In genomic region chr12:102917026-102917787, GRCh38 we compare ENCODE assay signal across 8 cellular contexts. TPM values are rescaled to one million over a fixed set of nuclear protein-coding genes. Genes with fewer than 3 reads are reported as not detected.
DNase-seq lines count a peak whose midpoint lies in the region; ATAC-seq, FAIRE-seq and TF ChIP-seq lines count a peak whose summit lies in the region.

TSS of gene PAH (minus strand) at chr12:102917244. CDS start at chr12:102917130, 114 bp downstream.

- CTCF ChIA-PET in K562 (lab: Yijun Ruan, JAX; ENCODE audit: low intra/inter-chr PET ratio) = no interaction called here

- BruUV-seq in K562 (replicated peaks; lab: Mats Ljungman, UMichigan) = no TSS peak

- peak within 1 kb of the TSS; percentile 76; the same call in 1 of the 2 replicates for H2AFZ ChIP-seq in K562 (ENCODE audit: low read depth, low read length)

- H3K4me1 ChIP-seq in BE2C (no peaks in the 10 kb centered on the region), K562 (replicated peaks in 1 of 2; ENCODE audit: control insufficient read depth in 2 of 2, insufficient read depth in 2 of 2, low read length in 2 of 2) (peaks cover 0 to 6% of the 10 kb centered on the region in 2 experiments; a peak in 2 of 5 replicates)

- H3K27me3 ChIP-seq in BE2C (no peaks in the 10 kb centered on the region; the same call in 1 of the 2 replicates), MG63 (no peaks in the 10 kb centered on the region), K562 (ENCODE audit: control insufficient read depth in 2 of 2, insufficient read depth in 2 of 2, low read length in 2 of 2) (peaks cover 0 to 3% of the 10 kb centered on the region in 2 experiments; a peak in 1 of 5 replicates)

- peaks cover 0 to 3% (median 0%) of the 10 kb centered on the region in 9 donors for H3K9me3 Mint-ChIP-seq in naive thymus-derived CD8-positive, alpha-beta T cell

- H3K4me3 ChIP-seq in BE2C (ENCODE audit: low read depth, low read length) (no peak within 1 kb of the TSS), MG63 (peak within 1 kb of the TSS; percentile 26), K562 (peak within 1 kb of the TSS; percentile 29)

- POLR2A ChIA-PET in K562 (lab: Yijun Ruan, JAX) = interaction anchor here (1.3 kb wide), 1 partner anchor 14 kb away, joined by 4 read pairs; no protein-coding TSS in a partner anchor
- POLR2A ChIA-PET in naive thymus-derived CD8-positive, alpha-beta T cell (lab: Charles Lee) = no interaction called here

- ATAC-seq in GM19395 (IDR thresholded peaks at IDR 0.05; ENCODE audit: unreplicated experiment) (peak; percentile 68), K562 (peak; percentile 95), HG03342 (IDR thresholded peaks at IDR 0.05; ENCODE audit: unreplicated experiment) (no peak)
- peak; percentile 66 to 81 for ATAC-seq in naive thymus-derived CD8-positive, alpha-beta T cell

- no peaks in the 10 kb centered on the region for H3K9me1 ChIP-seq in K562 (ENCODE audit: control insufficient read depth, insufficient read depth, low read length)

- WGBS in K562 (ENCODE audit: insufficient coverage, low coverage, missing lambda C conversion rate) = 3% methylated on average over 23 of the region's 30 CpGs

- TF ChIP-seq RAD21 in K562 (CRISPR knock-in tag; conservative IDR thresholded peaks at IDR 0.05 in 1 of 2, IDR thresholded peaks at IDR 0.05 in 1 of 2) = no peak

- H3K9me3 ChIP-seq in BE2C (no peaks in the 10 kb centered on the region), MG63 (no peaks in the 10 kb centered on the region), K562 (replicated peaks; ENCODE audit: control insufficient read depth, insufficient read depth, low read depth, low read length) (no peaks in the 10 kb centered on the region)

- FAIRE-seq in K562 (lab: Jason Lieb, UNC) = peak; percentile 51

- H3K27me3 Mint-ChIP-seq in naive thymus-derived CD8-positive, alpha-beta T cell = peaks cover 3 to 57% (median 19%) of the 10 kb centered on the region in 5 donors

- no peaks in the 10 kb centered on the region for H3K36me3 Mint-ChIP-seq in naive thymus-derived CD8-positive, alpha-beta T cell

- no peaks in the 10 kb centered on the region for H4K20me1 ChIP-seq in K562 (replicated peaks; ENCODE audit: control insufficient read depth, insufficient read depth, low read length)

- no peak within 1 kb of the TSS for H3K27ac ChIP-seq in K562 (ENCODE audit: extremely low read depth, low read depth, low read length)

- peaks cover 3 to 11% (median 6%) of the 10 kb centered on the region in 4 donors for H3K4me1 Mint-ChIP-seq in naive thymus-derived CD8-positive, alpha-beta T cell

- H3K36me3 ChIP-seq in BE2C = no peaks in the 10 kb centered on the region
- H3K36me3 ChIP-seq in MG63 = no peaks in the 10 kb centered on the region
- H3K36me3 ChIP-seq in K562 (ENCODE audit: control insufficient read depth, insufficient read depth, low read length) = no peaks in the 10 kb centered on the region

- TF ChIP-seq CTCF in BE2C (IDR thresholded peaks at IDR 0.05; ENCODE audit: low read depth, low read length) (peak; percentile 28; the same call in 1 of the 2 replicates), K562 (IDR thresholded peaks at IDR 0.05 in 2 of 3, conservative IDR thresholded peaks at IDR 0.05 in 1 of 3; ENCODE audit: insufficient read depth in 2 of 3, low read depth in 1 of 3, low read length in 3 of 3) (no peak; a peak in 1 of 6 replicates)

- peak within 1 kb of the TSS; percentile 72 to 86 (median 81) for H3K4me3 Mint-ChIP-seq in naive thymus-derived CD8-positive, alpha-beta T cell

- peak within 1 kb of the TSS in 1 of 2 experiments; percentile 82; a peak in 2 of 4 replicates for H3K9ac ChIP-seq in K562 (ENCODE audit: insufficient read depth in 1 of 2, low read depth in 2 of 2, low read length in 2 of 2)

- TF ChIP-seq POLR2A in K562 (conservative IDR thresholded peaks at IDR 0.05) = no peak

- peak within 1 kb of the TSS in 6 of 10 donors; percentile 0 to 70 (median 52) for H3K27ac Mint-ChIP-seq in naive thymus-derived CD8-positive, alpha-beta T cell

- TF ChIP-seq EP300 in K562 (IDR thresholded peaks at IDR 0.05; ENCODE audit: low read length) = no peak

- in situ Hi-C loops in K562 (cut with MboI) = no loop called here

- H3K4me2 ChIP-seq in K562 (ENCODE audit: insufficient read depth, low read length) = peak within 1 kb of the TSS; percentile 51

- DNase-seq in BE2C (no peak), MG63 (no peak), K562 (ENCODE audit: extremely low read depth in 1 of 4, low spot score in 3 of 4) (peak; percentile 17 to 31 (median 28)), activated gamma-delta T cell treated with Interleukin-2 at 50 U/mL for 16 hours (no peak), amniotic stem cell (lab: John Stamatoyannopoulos, UW) (no peak)
- peak in 7 of 10 donors; percentile 1 to 20 (median 5) for DNase-seq in naive thymus-derived CD8-positive, alpha-beta T cell

- intact Hi-C loops in K562 (cut with micrococcal nuclease) = no loop called here

- H3K79me2 ChIP-seq in K562 (ENCODE audit: control insufficient read depth, insufficient read depth, low read length) = no peaks in the 10 kb centered on the region

TF ChIP-seq in K562, 482 proteins besides CTCF, POLR2A, EP300 and RAD21 (continues in another document):
- TF ChIP-seq GATAD2B (IDR thresholded peaks at IDR 0.05; ENCODE audit: borderline replicate concordance) = no peak
- TF ChIP-seq ZBTB8A (IDR thresholded peaks at IDR 0.05; ENCODE audit: partially characterized antibody) = no peak
- no peak for TF ChIP-seq ZNF311 (CRISPR knock-in tag; IDR thresholded peaks at IDR 0.05)
- no peak for TF ChIP-seq MEF2D (tag; conservative IDR thresholded peaks at IDR 0.05; ENCODE audit: low read depth)
- TF ChIP-seq GATAD2A (IDR thresholded peaks at IDR 0.05) = no peak
- no peak for TF ChIP-seq ZBED1 (IDR thresholded peaks at IDR 0.05)
- TF ChIP-seq TGIF2 (CRISPR knock-in tag; IDR thresholded peaks at IDR 0.05) = no peak
- no peak for TF ChIP-seq U2AF1 (optimal IDR thresholded peaks at IDR 0.05; ENCODE audit: low read depth, low read length)
- TF ChIP-seq NR3C1 (CRISPR knock-in tag; IDR thresholded peaks at IDR 0.05) = no peak
- no peak for TF ChIP-seq YY1 (IDR thresholded peaks at IDR 0.05; ENCODE audit: borderline replicate concordance in 1 of 3, control insufficient read depth in 1 of 3, extremely low read depth in 1 of 3, insufficient read depth in 3 of 3, insufficient read length in 1 of 3, insufficient replicate concordance in 2 of 3, low read depth in 1 of 3, low read length in 2 of 3)
- no peak for TF ChIP-seq ZNF12 (CRISPR knock-in tag; IDR thresholded peaks at IDR 0.05)
- no peak for TF ChIP-seq PTTG1 (tag; IDR thresholded peaks at IDR 0.05; ENCODE audit: low read depth)
- peak; percentile 45 for TF ChIP-seq BHLHE40 (IDR thresholded peaks at IDR 0.05; ENCODE audit: low read length)
- no peak for TF ChIP-seq ZNF395 (CRISPR knock-in tag; IDR thresholded peaks at IDR 0.05)
- peak; percentile 22; the same call in 1 of the 2 replicates for TF ChIP-seq L3MBTL2 (IDR thresholded peaks at IDR 0.05)
- no peak for TF ChIP-seq PHTF2 (CRISPR knock-in tag; IDR thresholded peaks at IDR 0.05)
- no peak for TF ChIP-seq ZNF644 (tag; IDR thresholded peaks at IDR 0.05; ENCODE audit: low read depth)
- TF ChIP-seq ZNF23 (CRISPR knock-in tag; IDR thresholded peaks at IDR 0.05) = no peak
- no peak for TF ChIP-seq NEUROD1 (IDR thresholded peaks at IDR 0.05; ENCODE audit: borderline replicate concordance, low read depth, low read length, partially characterized antibody)

RNA-seq across cellular contexts. Expression of gene PAH, which starts in this region (rescaled TPM):
- not detected for polyA plus RNA-seq in BE2C (2012; ENCODE audit: insufficient read depth, insufficient read length, low read depth)
- total RNA-seq in MG63 (2014; rRNA removed; shearing (Covaris generic); ENCODE audit: low replicate concordance) = 0.36 TPM in 1 of 2 replicates, not detected in the other
- total RNA-seq in K562 (2011; cell fraction: chromatin; rRNA removed; ENCODE audit: low replicate concordance) = not detected in 2 replicates
- not detected in 2 replicates for total RNA-seq in K562 (2011; cell fraction: nucleolus; rRNA removed)
- not detected in 2 replicates for total RNA-seq in K562 (2011; cell fraction: nucleoplasm; rRNA removed)
- total RNA-seq in K562 (2014; rRNA removed) (not detected in 2 replicates), K562 (2014; rRNA removed; fragmentation: Illumina TruSeq; extraction: Trizol) (not detected in 2 replicates), K562 (2015; rRNA removed; fragmentation: Illumina TruSeq; extraction: Trizol) (not detected in 2 replicates), K562 (2021) (0.31 and 0.75 TPM in 2 replicates)
- polyA plus RNA-seq in K562 (2011; rRNA removed) (not detected in 2 replicates), K562 (2014; fragmentation: Illumina TruSeq; extraction: Trizol) (not detected in 2 replicates), K562 (2014; fragmentation: Nextera tagmentation; extraction: Ambion mirVana) (under 1 TPM in 1 of 2 experiments, not detected in 1; 0.13 TPM), K562 (2014; rRNA removed) (0.04 and 0.69 TPM in 2 replicates)
- not detected in 2 replicates for polyA plus RNA-seq in K562 (2011; cell fraction: cytosol; rRNA removed)
- polyA plus RNA-seq in K562 (2011; cell fraction: nucleus; rRNA removed) = not detected in 2 replicates
- polyA plus RNA-seq in K562 (2012) = 0.08 and 0.37 TPM in 2 replicates
- polyA minus RNA-seq in K562 (2011; rRNA and poly(A)+ RNA removed) = 0.46 TPM in 1 of 2 replicates, not detected in the other
- polyA minus RNA-seq in K562 (2011; cell fraction: cytosol; rRNA and poly(A)+ RNA removed) = not detected in 2 replicates
- polyA minus RNA-seq in K562 (2011; cell fraction: nucleus; rRNA and poly(A)+ RNA removed) = not detected in 2 replicates
- total RNA-seq in naive thymus-derived CD8-positive, alpha-beta T cell = under 1 TPM in 1 of 2 experiments, not detected in 1; 0.25 TPM
- polyA plus RNA-seq in naive thymus-derived CD8-positive, alpha-beta T cell = not detected

Comparison
In these comparisons a context has a peak if more than half of its experiments do, and no peak if none do; other contexts are left out.
1. Peak in DNase-seq, ATAC-seq, H3K4me3 ChIP-seq and H3K4me2 ChIP-seq in K562; RNA of the gene not detected or under 1 TPM.
2. Peak in DNase-seq and ATAC-seq in naive thymus-derived CD8-positive, alpha-beta T cell; RNA of the gene not detected or under 1 TPM.